In the genomic region with DNA sequence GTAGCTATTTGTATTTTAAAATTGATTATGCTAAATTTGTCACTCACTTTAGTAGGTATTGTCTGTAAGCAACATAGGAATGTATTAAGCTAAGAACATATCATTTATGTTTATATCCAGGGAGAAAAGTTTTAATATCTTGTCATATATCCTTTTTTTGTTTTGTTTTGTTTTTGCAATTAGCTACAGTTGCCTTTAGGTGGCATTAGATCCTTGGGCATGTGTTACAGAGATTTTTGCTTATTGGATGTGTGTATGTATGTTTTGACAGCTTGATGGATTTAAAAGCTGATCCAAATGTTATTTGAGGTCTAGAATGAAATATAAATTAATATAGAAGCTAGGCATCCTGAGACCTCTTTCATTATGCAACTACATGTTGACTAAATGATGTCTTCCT, we compare ENCODE assay signal across 8 cellular contexts. TPM values are rescaled to one million over a fixed set of nuclear protein-coding genes. Genes with fewer than 3 reads are reported as not detected.
DNase-seq lines count a peak whose midpoint lies in the region; ATAC-seq and TF ChIP-seq lines count a peak whose summit lies in the region.

No MANE protein-coding gene starts in this region.

- H3K9me3 ChIP-seq in left ventricle myocardium inferior (replicated peaks), result no peaks in the 10 kb centered on the region
- no peaks in the 10 kb centered on the region for H3K9me3 ChIP-seq in stomach

- TF ChIP-seq EP300 in stomach (IDR thresholded peaks at IDR 0.05), result no peak

- H3K4me1 ChIP-seq in left ventricle myocardium inferior (no peaks in the 10 kb centered on the region), stomach (no peaks in the 10 kb centered on the region)

- no peak for TF ChIP-seq POLR2A in stomach (IDR thresholded peaks at IDR 0.05)

- peak; percentile 61 for TF ChIP-seq CTCF in left ventricle myocardium inferior (IDR thresholded peaks at IDR 0.05; ENCODE audit: borderline replicate concordance)
- peak; percentile 51 for TF ChIP-seq CTCF in foreskin fibroblast (IDR thresholded peaks at IDR 0.05; ENCODE audit: low read depth, low read length)
- peak in 2 of 7 experiments; percentile 21 to 22 for TF ChIP-seq CTCF in stomach (IDR thresholded peaks at IDR 0.05)

- intact Hi-C loops in left ventricle myocardium inferior (cut with micrococcal nuclease) (loop anchor here (5.0 kb wide), 1 partner anchor 391 kb away; no protein-coding TSS in a partner anchor), Right ventricle myocardium inferior (cut with DNase I) (loop anchor here (5.0 kb wide), 1 partner anchor 401 kb away; the partner anchor contains the start of gene MMAA), stomach (cut with DNase I; ENCODE audit: low total_unique reads) (no loop called here)

- H3K27me3 ChIP-seq in left ventricle myocardium inferior (ENCODE audit: low read depth), result no peaks in the 10 kb centered on the region
- H3K27me3 ChIP-seq in stomach, result no peaks in the 10 kb centered on the region

- DNase-seq in left ventricle myocardium inferior (no peak), Right ventricle myocardium inferior (ENCODE audit: missing footprints) (no peak), RPMI7951 (ENCODE audit: low read depth) (peak; percentile 19), foreskin fibroblast (peak in 1 of 2 donors; percentile 57), iPS-NIHi11 (ENCODE audit: low spot score) (no peak), GOT3 (lab: John Stamatoyannopoulos, UW) (no peak), stomach (no peak)

- H3K4me3 ChIP-seq in left ventricle myocardium inferior (no peak overlapping the region), foreskin fibroblast (ENCODE audit: low read depth in 1 of 2, low read length in 2 of 2) (no peak overlapping the region), stomach (no peak overlapping the region)

- no peaks in the 10 kb centered on the region for H3K36me3 ChIP-seq in left ventricle myocardium inferior
- no peaks in the 10 kb centered on the region for H3K36me3 ChIP-seq in stomach

- H3K27ac ChIP-seq in left ventricle myocardium inferior (replicated peaks) (no peak overlapping the region), stomach (no peak overlapping the region)

- no peak for ATAC-seq in Right ventricle myocardium inferior
- ATAC-seq in HG02852 (IDR thresholded peaks at IDR 0.05; ENCODE audit: unreplicated experiment), result no peak

RNA-seq across cellular contexts. Expression of gene OTUD4, which starts 36.1 kb away (rescaled TPM):
- total RNA-seq in left ventricle myocardium inferior (37.6 TPM), Right ventricle myocardium inferior (34.5 TPM), stomach (10 to 100 TPM in 4 of 5 donors, 1 to 10 TPM in 1; 6.4 to 53.8 (median 39.7) TPM)
- 9.2 and 17.1 TPM in 2 replicates for total RNA-seq in RPMI7951 (2014; rRNA removed; shearing (Covaris generic))
- 1 to 10 TPM; 5.2 to 7.3 (median 5.2) TPM for polyA plus RNA-seq in stomach
